Comparison of ENCODE assay signal across 8 cellular contexts in the genomic region with DNA sequence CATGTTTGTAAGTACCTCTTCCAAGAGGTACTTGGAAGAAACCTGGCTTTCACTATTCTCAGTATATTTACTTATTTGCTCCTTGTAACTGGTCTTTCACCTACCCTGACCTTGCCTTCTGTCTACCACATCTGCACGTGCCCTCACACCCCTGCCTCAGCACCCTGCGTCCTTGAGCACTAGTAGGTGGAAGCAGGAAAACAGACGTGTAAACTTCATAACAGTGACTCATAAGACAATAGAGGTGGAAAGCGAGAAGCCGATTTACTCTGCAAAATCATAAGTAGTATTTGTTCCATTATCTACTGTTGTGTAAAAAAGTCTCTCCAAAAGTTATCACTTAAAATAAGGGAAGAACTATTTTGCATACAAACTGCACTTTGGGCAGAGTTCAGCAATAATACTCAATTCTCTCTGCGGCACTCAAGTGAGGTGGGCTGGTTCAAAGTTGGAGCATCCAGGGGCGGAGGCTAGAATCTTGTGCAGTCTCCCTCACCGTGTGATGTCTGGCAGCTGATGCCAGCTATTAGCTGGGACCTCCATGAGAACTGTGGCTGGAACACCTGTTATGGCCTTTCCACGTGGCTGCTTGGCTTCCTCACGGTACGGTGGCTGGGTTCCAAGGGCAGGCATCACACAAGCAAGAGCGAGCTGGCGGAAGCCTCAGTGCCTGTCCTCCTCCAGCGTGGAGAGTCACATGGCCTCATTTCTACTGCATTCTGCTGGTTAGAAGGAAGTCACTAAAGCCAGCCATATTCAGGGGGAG. TPM values are rescaled to one million over a fixed set of nuclear protein-coding genes. Genes with fewer than 3 reads are reported as not detected.
DNase-seq lines count a peak whose midpoint lies in the region; ATAC-seq and TF ChIP-seq lines count a peak whose summit lies in the region.

No MANE protein-coding gene starts in this region.

- H3K36me3 Mint-ChIP-seq in activated naive CD8-positive, alpha-beta T cell treated with anti-CD3 and anti-CD28 coated beads for 36 hours: peaks cover 23% of the 10 kb centered on the region

- in situ Hi-C loops in SK-MEL-5 (cut with HindIII; ENCODE audit: low pct_unique_long_range_greater_than_20kb, low sequenced_read_pairs): no loop called here

- H3K4me3 ChIP-seq in GM12865 (ENCODE audit: low read depth, low read length): peak overlapping the region; percentile 37

- H3K4me1 Mint-ChIP-seq in activated naive CD8-positive, alpha-beta T cell treated with anti-CD3 and anti-CD28 coated beads for 36 hours: peaks cover 65% of the 10 kb centered on the region

- peaks cover 2% of the 10 kb centered on the region for H3K9me3 Mint-ChIP-seq in activated naive CD8-positive, alpha-beta T cell treated with anti-CD3 and anti-CD28 coated beads for 36 hours

- H3K4me3 Mint-ChIP-seq in activated naive CD8-positive, alpha-beta T cell treated with anti-CD3 and anti-CD28 coated beads for 36 hours: peak overlapping the region; percentile 82

- TF ChIP-seq CTCF in GM12865 (IDR thresholded peaks at IDR 0.05; ENCODE audit: insufficient read depth, low read depth, low read length, missing control alignments): no peak

- H3K27ac Mint-ChIP-seq in activated naive CD8-positive, alpha-beta T cell treated with anti-CD3 and anti-CD28 coated beads for 36 hours: peak overlapping the region; percentile 98

- peak; percentile 62 for ATAC-seq in HG03378 (IDR thresholded peaks at IDR 0.05; ENCODE audit: unreplicated experiment)

- no peaks in the 10 kb centered on the region for H3K27me3 Mint-ChIP-seq in activated naive CD8-positive, alpha-beta T cell treated with anti-CD3 and anti-CD28 coated beads for 36 hours

- DNase-seq in GM12865 (ENCODE audit: low read depth) (peak; percentile 86), SK-MEL-5 (ENCODE audit: low read depth, low spot score) (peak; percentile 36), left kidney (ENCODE audit: low read depth, low spot score) (peak; percentile 85), D341Med (ENCODE audit: low spot score) (no peak), GOT3 (lab: John Stamatoyannopoulos, UW) (no peak)
- DNase-seq in activated naive CD8-positive, alpha-beta T cell treated with anti-CD3 and anti-CD28 coated beads for 36 hours: peak; percentile 69
- peak; percentile 34 for DNase-seq in stimulated activated CD8-positive, alpha-beta memory T cell treated with anti-CD3 and anti-CD28 coated beads, Interleukin-12 subunit alpha, Interleukin-12 subunit beta, amount 100 ng/mL, for 4 hours (ENCODE audit: low read depth)

RNA-seq across cellular contexts. Expression of gene PACS1, which starts 30.4 kb away (rescaled TPM):
- total RNA-seq in SK-MEL-5 (2014; rRNA removed; shearing (Covaris generic)): 9.0 and 12.0 TPM in 2 replicates
- polyA plus RNA-seq in SK-MEL-5 (2015; cell fraction: cytosol; rRNA removed): 37.3 and 47.6 TPM in 2 replicates
- polyA plus RNA-seq in SK-MEL-5 (2015; cell fraction: nucleus; rRNA removed): 24.7 and 41.4 TPM in 2 replicates
- 10 to 100 TPM; 58.4 to 61.4 TPM for total RNA-seq in activated naive CD8-positive, alpha-beta T cell treated with anti-CD3 and anti-CD28 coated beads for 36 hours

RNA-seq across cellular contexts. Expression of gene SF3B2, which starts 48.3 kb away (rescaled TPM):
- total RNA-seq in SK-MEL-5 (2014; rRNA removed; shearing (Covaris generic)): 103 and 118 TPM in 2 replicates
- 187 and 206 TPM in 2 replicates for polyA plus RNA-seq in SK-MEL-5 (2015; cell fraction: cytosol; rRNA removed)
- polyA plus RNA-seq in SK-MEL-5 (2015; cell fraction: nucleus; rRNA removed): 84.5 and 88.8 TPM in 2 replicates
- total RNA-seq in activated naive CD8-positive, alpha-beta T cell treated with anti-CD3 and anti-CD28 coated beads for 36 hours: 100 to 1,000 TPM; 268 TPM

RNA-seq across cellular contexts. Expression of gene GAL3ST3, which starts 51.5 kb away (rescaled TPM):
- not detected in 2 replicates for total RNA-seq in SK-MEL-5 (2014; rRNA removed; shearing (Covaris generic))
- polyA plus RNA-seq in SK-MEL-5 (2015; cell fraction: cytosol; rRNA removed): not detected in 2 replicates
- polyA plus RNA-seq in SK-MEL-5 (2015; cell fraction: nucleus; rRNA removed): not detected in 2 replicates
- total RNA-seq in activated naive CD8-positive, alpha-beta T cell treated with anti-CD3 and anti-CD28 coated beads for 36 hours: under 1 TPM; 0.70 to 0.95 TPM

Comparison
In these comparisons a context has a peak if more than half of its experiments do, and no peak if none do; other contexts are left out.
1. DNase-seq: peak in GM12865 (single experiment), SK-MEL-5 (single experiment), activated naive CD8-positive, alpha-beta T cell treated with anti-CD3 and anti-CD28 coated beads for 36 hours (single experiment), left kidney (single experiment) and stimulated activated CD8-positive, alpha-beta memory T cell treated with anti-CD3 and anti-CD28 coated beads, Interleukin-12 subunit alpha, Interleukin-12 subunit beta, amount 100 ng/mL, for 4 hours (single experiment); none in D341Med (single experiment) and GOT3 (single experiment).